10 cellular contexts compared by ENCODE assay signal in the genomic region with DNA sequence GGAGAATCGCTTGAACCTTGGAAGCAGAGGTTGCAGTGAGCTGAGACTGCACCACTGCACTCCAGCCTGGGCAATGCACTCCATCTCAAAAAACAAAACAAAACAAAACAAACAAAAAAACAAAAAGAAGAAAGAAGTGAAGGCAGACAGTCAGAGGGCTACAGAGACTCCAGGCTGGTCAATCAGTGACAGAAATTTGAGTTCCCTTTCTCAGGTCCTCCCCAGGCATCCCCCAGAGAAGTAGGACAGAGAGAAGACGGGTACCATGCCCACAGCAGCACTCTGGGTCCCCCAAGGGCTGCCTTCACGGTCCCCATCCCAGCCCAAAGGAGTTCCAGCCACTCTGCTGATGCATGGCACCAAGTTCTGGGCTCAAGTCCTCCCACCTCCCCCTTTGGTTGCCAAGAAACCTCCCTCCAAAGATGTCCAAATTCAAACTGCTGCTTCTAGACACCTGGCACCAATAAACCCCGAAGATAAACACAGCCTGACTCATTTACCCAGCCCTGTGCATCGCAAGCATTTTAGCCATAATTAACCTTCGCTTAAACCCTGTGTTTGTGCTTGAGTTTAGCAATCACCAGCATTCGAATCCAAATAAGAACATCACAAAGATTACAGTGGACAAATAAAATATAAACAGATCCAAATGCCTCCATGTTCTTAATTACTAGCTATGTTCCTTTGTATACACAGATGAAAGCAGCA. TPM values are rescaled to one million over a fixed set of nuclear protein-coding genes. Genes with fewer than 3 reads are reported as not detected.
A peak's percentile ranks its signal among the peaks of the same experiment; 100 is the strongest.
DNase-seq lines count a peak whose midpoint lies in the region; TF ChIP-seq lines count a peak whose summit lies in the region.
"Had no signal": no experiment of that assay in that cellular context is flagged by ENCODE, and none has a peak within 500 bp of the region (broad histone marks: within the 10 kb centered on the region; RNA-seq: fewer than 3 reads in every experiment).

No MANE protein-coding gene starts in this region.

- peaks cover 12% of the 10 kb centered on the region for H3K4me1 ChIP-seq in prostate gland (replicated peaks)

- no peaks in the 10 kb centered on the region for H3K36me3 ChIP-seq in MG63
- H3K36me3 ChIP-seq in prostate gland, result no peaks in the 10 kb centered on the region

- no peak for TF ChIP-seq CTCF in prostate gland (IDR thresholded peaks at IDR 0.05)

- 53% methylated on average over 7 of the region's 7 CpGs for WGBS in prostate gland

- no peak for TF ChIP-seq POLR2A in prostate gland (IDR thresholded peaks at IDR 0.05)

- H3K4me3 ChIP-seq in MG63 (no peak overlapping the region), prostate gland (no peak overlapping the region)
- H3K4me3 ChIP-seq: skin epidermis had no signal

- H3K4me3 Mint-ChIP-seq in activated naive CD8-positive, alpha-beta T cell, result peak overlapping the region; percentile 98

- H3K4me1 Mint-ChIP-seq in activated naive CD8-positive, alpha-beta T cell (ENCODE audit: low read depth), result peaks cover 91% of the 10 kb centered on the region

- no peaks in the 10 kb centered on the region for H3K9me3 Mint-ChIP-seq in activated naive CD8-positive, alpha-beta T cell (ENCODE audit: low read depth)

- DNase-seq in NCI-H1436 (lab: John Stamatoyannopoulos, UW) (peak; percentile 8), NCI-H1436 treated with DMSO at 0.1 percent for 48 hours (lab: John Stamatoyannopoulos, UW) (no peak), MG63 (peak; percentile 43), prostate gland (ENCODE audit: low spot score) (no peak), COLO829 (ENCODE audit: low spot score) (no peak), T1000 (lab: John Stamatoyannopoulos, UW) (no peak), HK-2 (ENCODE audit: unreplicated experiment) (no peak)
- DNase-seq: effector CD8-positive, alpha-beta T cell had no signal

- peak overlapping the region; percentile 100 for H3K27ac Mint-ChIP-seq in activated naive CD8-positive, alpha-beta T cell

- H3K36me3 Mint-ChIP-seq in activated naive CD8-positive, alpha-beta T cell, result peaks cover 42% of the 10 kb centered on the region

- H3K27me3 ChIP-seq in MG63, result no peaks in the 10 kb centered on the region
- H3K27me3 ChIP-seq in prostate gland (replicated peaks; ENCODE audit: insufficient read depth), result no peaks in the 10 kb centered on the region

- H3K27me3 Mint-ChIP-seq in activated naive CD8-positive, alpha-beta T cell, result no peaks in the 10 kb centered on the region

- intact Hi-C loops in prostate gland (cut with DNase I), result no loop called here

- H3K27ac ChIP-seq in prostate gland, result peak overlapping the region; percentile 22 to 65

- H3K9me3 ChIP-seq in MG63 (no peaks in the 10 kb centered on the region), prostate gland (no peaks in the 10 kb centered on the region)

RNA-seq across cellular contexts. Expression of a gene that starts 24.0 kb away (rescaled TPM):
- total RNA-seq in MG63 (2014; rRNA removed; shearing (Covaris generic); ENCODE audit: low replicate concordance), result 0.23 and 0.86 TPM in 2 replicates
- 10 to 100 TPM; 17.1 to 52.7 TPM for total RNA-seq in prostate gland

Comparison
In these comparisons a context has a peak if more than half of its experiments do, and no peak if none do; other contexts are left out.
1. DNase-seq: peak in NCI-H1436 (single experiment) and MG63 (single experiment); none in NCI-H1436 treated with DMSO at 0.1 percent for 48 hours (single experiment), prostate gland (single experiment), COLO829 (single experiment), T1000 (single experiment) and HK-2 (single experiment).